In the genomic region with DNA sequence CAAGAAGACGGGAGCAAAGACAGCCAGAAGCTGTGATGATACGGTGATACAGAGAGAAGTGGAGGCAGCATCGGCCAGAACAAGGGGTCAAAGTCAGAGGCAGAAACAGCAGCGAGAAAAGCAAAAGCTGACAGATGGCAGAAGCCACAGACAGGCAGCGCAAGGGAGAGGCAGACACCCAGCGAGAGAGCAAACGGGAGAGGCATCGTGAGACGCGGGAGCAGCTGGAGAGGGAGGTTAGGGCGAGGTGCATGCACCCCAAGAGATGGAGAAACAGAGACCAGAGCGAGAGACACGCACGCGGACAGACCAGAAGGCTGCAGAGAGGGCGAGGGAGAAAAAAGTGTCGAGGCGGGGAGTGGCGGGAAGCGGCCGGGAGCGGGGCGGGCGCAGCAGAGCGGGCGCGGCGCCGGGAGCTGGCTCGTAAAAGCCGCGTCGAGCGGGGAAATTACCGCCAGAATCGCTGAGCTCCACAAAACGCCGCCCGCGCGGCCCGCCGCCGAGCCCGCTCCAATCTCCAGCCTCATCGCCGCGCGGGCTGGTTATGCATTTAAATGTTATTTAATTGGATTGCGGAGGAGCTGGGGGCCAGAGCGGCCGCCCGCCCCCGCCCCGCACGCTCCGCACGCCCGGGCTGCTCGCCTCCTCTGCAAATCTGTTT, we compare ENCODE assay signal across 9 cellular contexts. TPM values are rescaled to one million over a fixed set of nuclear protein-coding genes. Genes with fewer than 3 reads are reported as not detected.
DNase-seq lines count a peak whose midpoint lies in the region; ATAC-seq and TF ChIP-seq lines count a peak whose summit lies in the region.
"Had no signal": no experiment of that assay in that cellular context is flagged by ENCODE, and none has a peak within 500 bp of the region (broad histone marks: within the 10 kb centered on the region; RNA-seq: fewer than 3 reads in every experiment).

No MANE protein-coding gene starts in this region.

- peak overlapping the region; percentile 81 for H3K4me2 ChIP-seq in IMR-90 (ENCODE audit: low read depth, low read length)

- H3K4me1 ChIP-seq in BE2C (peaks cover 8% of the 10 kb centered on the region), IMR-90 (ENCODE audit: control insufficient read depth, insufficient read depth, low read length) (no peaks in the 10 kb centered on the region), thyroid gland (peaks cover 0 to 10% of the 10 kb centered on the region in 2 donors)

- no peaks in the 10 kb centered on the region for H3K9me3 Mint-ChIP-seq in T-cell
- no peaks in the 10 kb centered on the region for H3K9me3 Mint-ChIP-seq in memory B cell
- H3K9me3 Mint-ChIP-seq: dendritic cell treated with granulocyte-macrophage colony-stimulating factor and Interleukin-4, amounts not matched to agents 40 ng/mL and 50 ng/mL, for 4 days had no signal

- H2AFZ ChIP-seq in IMR-90 (replicated peaks; ENCODE audit: low read length, poor library complexity): peak overlapping the region; percentile 71

- H4K91ac ChIP-seq in IMR-90 (ENCODE audit: insufficient read depth, low read depth, low read length): no peak overlapping the region

- ATAC-seq in IMR-90 (ENCODE audit: low read depth) (peak; percentile 81), T-cell (replicated peaks in 1 of 4) (peak; percentile 62 to 83 (median 70)), memory B cell (ENCODE audit: low read depth) (peak; percentile 49), HG02970 (IDR thresholded peaks at IDR 0.05; ENCODE audit: low FRiP score, unreplicated experiment) (no peak)

- in situ Hi-C loops in IMR-90 (cut with MboI; ENCODE audit: low sequenced_read_pairs): no loop called here

- no peak overlapping the region for H3K27ac Mint-ChIP-seq in T-cell
- no peak overlapping the region for H3K27ac Mint-ChIP-seq in memory B cell
- H3K27ac Mint-ChIP-seq: dendritic cell treated with granulocyte-macrophage colony-stimulating factor and Interleukin-4, amounts not matched to agents 40 ng/mL and 50 ng/mL, for 4 days had no signal

- no peaks in the 10 kb centered on the region for H4K20me1 ChIP-seq in IMR-90 (ENCODE audit: insufficient read depth, low read length)

- H2BK120ac ChIP-seq in IMR-90 (ENCODE audit: low read depth, low read length): no peak overlapping the region

- H3K4me3 ChIP-seq in BE2C (ENCODE audit: low read depth, low read length) (peak overlapping the region; percentile 49), IMR-90 (ENCODE audit: insufficient read depth, low read depth, low read length) (peak overlapping the region; percentile 31), dorsolateral prefrontal cortex (peak overlapping the region; percentile 35 to 73 (median 55)), thyroid gland (replicated peaks in 1 of 3) (peak overlapping the region in 1 of 3 donors; percentile 6)

- H3K9ac ChIP-seq in IMR-90 (ENCODE audit: low read depth, low read length): no peak overlapping the region

- WGBS in IMR-90 (ENCODE audit: extremely low coverage in 2 of 2, insufficient read length in 1 of 2), 2 experiments: 5% methylated on average over 47 of the region's 60 CpGs; no CpG with 5 or more reads in 1 of the 2 experiments
- 3 to 4% methylated on average over 54 of the region's 60 CpGs for WGBS in thyroid gland, 2 donors

- H3K36me3 Mint-ChIP-seq in T-cell: peaks cover 14% of the 10 kb centered on the region
- peaks cover 6% of the 10 kb centered on the region for H3K36me3 Mint-ChIP-seq in memory B cell

- no peak overlapping the region for H3K23ac ChIP-seq in IMR-90 (ENCODE audit: low read depth, low read length)

- dilution Hi-C loops in IMR-90 (cut with HindIII; ENCODE audit: low sequenced_read_pairs, unreplicated experiment): no loop called here

- no peak overlapping the region for H3K27ac ChIP-seq in IMR-90 (ENCODE audit: insufficient read depth, low read length)
- H3K27ac ChIP-seq in dorsolateral prefrontal cortex: peak overlapping the region in 8 of 59 donors; percentile 16 to 68 (median 36)
- no peak overlapping the region for H3K27ac ChIP-seq in thyroid gland

- no peak overlapping the region for H3K14ac ChIP-seq in IMR-90 (replicated peaks; ENCODE audit: low read depth, low read length)

- no peak for TF ChIP-seq RAD21 in IMR-90 (IDR thresholded peaks at IDR 0.05; ENCODE audit: low read length)

- POLR2A ChIA-PET in IMR-90 (lab: Charles Lee; ENCODE audit: unreplicated experiment): no interaction called here
- POLR2A ChIA-PET in T-cell (lab: Charles Lee): no interaction called here

- H2BK15ac ChIP-seq in IMR-90 (ENCODE audit: low read depth, low read length): no peak overlapping the region

- H3K4me3 Mint-ChIP-seq in T-cell (no peak overlapping the region), memory B cell (no peak overlapping the region)
- H3K4me3 Mint-ChIP-seq: dendritic cell treated with granulocyte-macrophage colony-stimulating factor and Interleukin-4, amounts not matched to agents 40 ng/mL and 50 ng/mL, for 4 days had no signal

- H3K27me3 Mint-ChIP-seq in T-cell (peaks cover 0 to 10% of the 10 kb centered on the region in 2 donors), memory B cell (peaks cover 4% of the 10 kb centered on the region)

- no peaks in the 10 kb centered on the region for H3K9me1 ChIP-seq in IMR-90 (ENCODE audit: insufficient read depth, low read length)

- no peak for TF ChIP-seq CTCF in BE2C (IDR thresholded peaks at IDR 0.05; ENCODE audit: low read depth, low read length)
- TF ChIP-seq CTCF in IMR-90 (conservative IDR thresholded peaks at IDR 0.05; ENCODE audit: low read depth, low read length): no peak
- no peak for TF ChIP-seq CTCF in dorsolateral prefrontal cortex (IDR thresholded peaks at IDR 0.05 in 54 of 56, conservative IDR thresholded peaks at IDR 0.05 in 2 of 56; ENCODE audit: low read depth in 1 of 56, partially characterized antibody in 56 of 56)
- TF ChIP-seq CTCF in thyroid gland (IDR thresholded peaks at IDR 0.05): no peak

- CTCF ChIA-PET in IMR-90 (lab: Yijun Ruan, JAX) (interaction anchor here (0.5 kb wide), 1 partner anchor 16 kb away, joined by 5 read pairs; no protein-coding TSS in a partner anchor), T-cell (lab: Charles Lee) (interaction anchor here in 1 of 2 donors (0.6 kb wide), 2 partner anchors 144 to 470 kb away, joined by 4 to 7 read pairs; no protein-coding TSS in a partner anchor)

- no peaks in the 10 kb centered on the region for H3K36me3 ChIP-seq in BE2C
- no peaks in the 10 kb centered on the region for H3K36me3 ChIP-seq in IMR-90 (ENCODE audit: control insufficient read depth, insufficient read depth, low read length)
- no peaks in the 10 kb centered on the region for H3K36me3 ChIP-seq in thyroid gland

- no peak overlapping the region for H4K8ac ChIP-seq in IMR-90 (ENCODE audit: low read depth in 2 of 2, low read length in 2 of 2)

- peak overlapping the region; percentile 63 for H2AK9ac ChIP-seq in IMR-90 (replicated peaks; ENCODE audit: low read depth, low read length, poor library complexity)

- no peak overlapping the region for H3K18ac ChIP-seq in IMR-90 (ENCODE audit: low read depth, low read length)

- H3K27me3 ChIP-seq in BE2C (no peaks in the 10 kb centered on the region), IMR-90 (ENCODE audit: control insufficient read depth, insufficient read depth, low read length) (peaks cover 56% of the 10 kb centered on the region), dorsolateral prefrontal cortex (peaks cover 0 to 15% (median 0%) of the 10 kb centered on the region in 45 donors), thyroid gland (peaks cover 12% of the 10 kb centered on the region)

- TF ChIP-seq POLR2A in IMR-90 (IDR thresholded peaks at IDR 0.05; ENCODE audit: low read depth, low read length) (no peak), thyroid gland (IDR thresholded peaks at IDR 0.05) (no peak)

- H3K56ac ChIP-seq in IMR-90 (ENCODE audit: extremely low read depth, insufficient read depth, low read length): no peak overlapping the region

- H3K4me1 Mint-ChIP-seq in T-cell (peaks cover 2 to 7% (median 6%) of the 10 kb centered on the region in 3 donors), memory B cell (peaks cover 7% of the 10 kb centered on the region)

- H3K4ac ChIP-seq in IMR-90 (ENCODE audit: low read depth, low read length): no peak overlapping the region

- H3K9me3 ChIP-seq in BE2C (no peaks in the 10 kb centered on the region), IMR-90 (ENCODE audit: control insufficient read depth, insufficient read depth, low read length) (no peaks in the 10 kb centered on the region), thyroid gland (no peaks in the 10 kb centered on the region)

- DNase-seq in BE2C (peak; percentile 63), IMR-90 (no peak), T-cell (peak in 18 of 34 experiments; percentile 4 to 27 (median 14)), dorsolateral prefrontal cortex (peak in 8 of 10 donors; percentile 16 to 71 (median 60)), memory B cell (ENCODE audit: low spot score in 2 of 2) (peak in 1 of 2 donors; percentile 14), thyroid gland (peak; percentile 5 to 8), midbrain (lab: John Stamatoyannopoulos, UW) (no peak)

- H2AK5ac ChIP-seq in IMR-90 (ENCODE audit: low read depth, low read length): no peak overlapping the region

- no TSS peak for BruUV-seq in IMR-90 (replicated peaks; lab: Mats Ljungman, UMichigan)

- H2BK5ac ChIP-seq in IMR-90 (ENCODE audit: low read depth, low read length, poor library complexity, severe bottlenecking): no peak overlapping the region

- no peak overlapping the region for H4K5ac ChIP-seq in IMR-90 (ENCODE audit: low read depth, low read length)

- no peaks in the 10 kb centered on the region for H3K79me1 ChIP-seq in IMR-90 (ENCODE audit: low read depth in 1 of 2, low read length in 2 of 2)

- H2BK20ac ChIP-seq in IMR-90 (ENCODE audit: low read depth, low read length): no peak overlapping the region

- intact Hi-C loops in IMR-90 (cut with micrococcal nuclease): no loop called here
- intact Hi-C loops in dorsolateral prefrontal cortex (cut with DNase I): no loop called here
- intact Hi-C loops in thyroid gland (cut with DNase I): no loop called here

TF ChIP-seq in IMR-90, 13 proteins besides CTCF, POLR2A, EP300 and RAD21 (continues in another document):
- no peak for TF ChIP-seq ELK1 (IDR thresholded peaks at IDR 0.05; ENCODE audit: borderline replicate concordance, low read depth, low read length)

RNA-seq across cellular contexts. Expression of gene SMUG1, which starts 15.6 kb away (rescaled TPM):
- 66.2 TPM for polyA plus RNA-seq in BE2C (2012; ENCODE audit: insufficient read depth, insufficient read length, low read depth)
- total RNA-seq in IMR-90 (2012; rRNA removed): 25.8 and 45.2 TPM in 2 replicates
- 36.3 and 37.3 TPM in 2 replicates for polyA plus RNA-seq in IMR-90 (2012; rRNA removed)
- polyA plus RNA-seq in IMR-90 (2012; cell fraction: cytosol; rRNA removed): 26.8 and 48.8 TPM in 2 replicates
- 36.2 and 50.9 TPM in 2 replicates for polyA plus RNA-seq in IMR-90 (2012; cell fraction: nucleus; rRNA removed; ENCODE audit: low replicate concordance)
- total RNA-seq in T-cell: 10 to 100 TPM; 12.5 to 31.5 (median 23.9) TPM
- total RNA-seq in dorsolateral prefrontal cortex: 10 to 100 TPM; 15.0 to 44.0 (median 30.6) TPM
- total RNA-seq in thyroid gland: 10 to 100 TPM; 33.6 to 44.2 (median 39.7) TPM

Comparison
In these comparisons a context has a peak if more than half of its experiments do, and no peak if none do; other contexts are left out.
1. DNase-seq: peak in BE2C (single experiment), T-cell (18 of 34), dorsolateral prefrontal cortex (8 of 10) and thyroid gland (2 of 2); none in IMR-90 (single experiment) and midbrain (single experiment).